Comparison of ENCODE assay signal across 27 cellular contexts in genomic region chr11:67534070-67534679, GRCh38. TPM values are rescaled to one million over a fixed set of nuclear protein-coding genes. Genes with fewer than 3 reads are reported as not detected.
DNase-seq lines count a peak whose midpoint lies in the region; ATAC-seq, FAIRE-seq and TF ChIP-seq lines count a peak whose summit lies in the region.
"Had no signal": no experiment of that assay in that cellular context is flagged by ENCODE, and none has a peak within 500 bp of the region (broad histone marks: within the 10 kb centered on the region; RNA-seq: fewer than 3 reads in every experiment).

No MANE protein-coding gene starts in this region.

- in situ Hi-C loops in GM12878 (cut with MboI): no loop called here

- no peak overlapping the region for H3K4me2 ChIP-seq in A549
- H3K4me2 ChIP-seq in GM12878 (ENCODE audit: control insufficient read depth, insufficient read depth): no peak overlapping the region

- H3K36me3 ChIP-seq in GM12878 (ENCODE audit: control insufficient read depth in 2 of 2, insufficient read depth in 2 of 2, low read length in 1 of 2) (no peaks in the 10 kb centered on the region), esophagus muscularis mucosa (no peaks in the 10 kb centered on the region)
- H3K36me3 ChIP-seq: stomach, tibial artery had no signal

- RAD21 ChIA-PET in GM12878 (lab: Charles Lee; ENCODE audit: unreplicated experiment): no interaction called here

- H3K27me3 ChIP-seq in GM12878 (replicated peaks in 1 of 2; ENCODE audit: control insufficient read depth in 2 of 2, insufficient read depth in 2 of 2, low read length in 1 of 2) (no peaks in the 10 kb centered on the region; a peak in 2 of 4 replicates), esophagus muscularis mucosa (peaks cover 0 to 3% (median 0%) of the 10 kb centered on the region in 4 donors)
- H3K27me3 ChIP-seq: stomach had no signal

- SMC1A ChIA-PET in GM12878 (lab: Charles Lee; ENCODE audit: uncharacterized antibody, unreplicated experiment): interaction anchor here (1.4 kb wide), 1 partner anchor 42 kb away, joined by 4 read pairs; no protein-coding TSS in a partner anchor

- ATAC-seq in A549 (no peak), GM12878 (no peak), GM18867 (IDR thresholded peaks at IDR 0.05; ENCODE audit: unreplicated experiment) (no peak), HG03565 (IDR thresholded peaks at IDR 0.05; ENCODE audit: unreplicated experiment) (no peak)
- ATAC-seq: psoas muscle, Right ventricle myocardium inferior had no signal

- 1% methylated on average over 4 of the region's 4 CpGs for WGBS in A549 (ENCODE audit: missing lambda C conversion rate)
- 3% methylated on average over 4 of the region's 4 CpGs for WGBS in GM12878 (ENCODE audit: insufficient coverage, insufficient replicate concordance, low lambda C conversion rate, missing lambda C conversion rate)
- WGBS in esophagus muscularis mucosa: 36% methylated on average over 4 of the region's 4 CpGs

- intact Hi-C loops in GM12878 (cut with micrococcal nuclease; ENCODE audit: unreplicated experiment): no loop called here
- intact Hi-C loops in esophagus muscularis mucosa (cut with DNase I): no loop called here

- TF ChIP-seq EP300 in A549 (IDR thresholded peaks at IDR 0.05) (no peak), GM12878 (IDR thresholded peaks at IDR 0.05; ENCODE audit: borderline replicate concordance in 1 of 2, control insufficient read depth in 1 of 2, low read depth in 2 of 2, low read length in 2 of 2) (no peak), esophagus muscularis mucosa (IDR thresholded peaks at IDR 0.05) (no peak)

- no peak for FAIRE-seq in A549 (lab: Jason Lieb, UNC)
- no peak for FAIRE-seq in GM12878 (lab: Jason Lieb, UNC)
- FAIRE-seq: endothelial cell of umbilical vein, H1 had no signal

- H3K4me1 ChIP-seq in A549 (no peaks in the 10 kb centered on the region), GM12878 (ENCODE audit: control insufficient read depth, insufficient read depth, low read length) (no peaks in the 10 kb centered on the region; the same call in 1 of the 2 replicates), esophagus muscularis mucosa (no peaks in the 10 kb centered on the region)
- H3K4me1 ChIP-seq: psoas muscle, stomach had no signal

- no peak overlapping the region for H3K9ac ChIP-seq in GM12878 (ENCODE audit: control insufficient read depth, insufficient read depth, low read length)

- DNase-seq in A549 (ENCODE audit: low read depth in 1 of 2, low spot score in 1 of 2): peak in 1 of 2 experiments; percentile 52
- DNase-seq in EL: peak; percentile 11
- DNase-seq in LHCN-M2 (ENCODE audit: low read depth): peak; percentile 27
- DNase-seq in GM12878 (ENCODE audit: low read depth, low spot score): no peak
- no peak for DNase-seq in esophagus muscularis mucosa (ENCODE audit: extremely low spot score)
- DNase-seq in AG08395 (ENCODE audit: low spot score): no peak
- DNase-seq: activated CD4-positive, alpha-beta T cell treated with anti-CD3 and anti-CD28 coated beads, Interleukin-2, amount 10 ng/mL, durations not matched to agents 7 days and 5 days; aorta; caudate nucleus; dermis blood vessel endothelial cell; GDM1; head of caudate nucleus; NCI-H2171; psoas muscle; stimulated activated CD8-positive, alpha-beta memory T cell treated with anti-CD3 and anti-CD28 coated beads, Interleukin-4, amount 100 ng/mL, for 48 hours; stomach; tibial artery had no signal

- CTCF ChIA-PET in A549 (lab: Yijun Ruan, JAX): interaction anchor here (0.9 kb wide), 1 partner anchor 11 kb away, joined by 5 read pairs; no protein-coding TSS in a partner anchor
- CTCF ChIA-PET in GM12878 (lab: Yijun Ruan, JAX): interaction anchor here (0.9 kb wide), 1 partner anchor 187 kb away, joined by 3 read pairs; no protein-coding TSS in a partner anchor

- no peak for TF ChIP-seq CTCF in A549 (IDR thresholded peaks at IDR 0.05)
- no peak for TF ChIP-seq CTCF in GM12878 (IDR thresholded peaks at IDR 0.05 in 2 of 3, conservative IDR thresholded peaks at IDR 0.05 in 1 of 3; ENCODE audit: control insufficient read depth in 2 of 3, extremely low read depth in 1 of 3, insufficient read depth in 1 of 3, low read depth in 3 of 3, low read length in 3 of 3)
- TF ChIP-seq CTCF in esophagus muscularis mucosa (IDR thresholded peaks at IDR 0.05): no peak

- no peak overlapping the region for H3K4me3 ChIP-seq in A549
- H3K4me3 ChIP-seq in GM12878: no peak overlapping the region
- no peak overlapping the region for H3K4me3 ChIP-seq in esophagus muscularis mucosa
- H3K4me3 ChIP-seq: psoas muscle, stomach, tibial artery had no signal

- POLR2A ChIA-PET in A549 (lab: Yijun Ruan, JAX): no interaction called here
- POLR2A ChIA-PET in GM12878 (lab: Charles Lee): no interaction called here

- no peak overlapping the region for H2AFZ ChIP-seq in GM12878 (ENCODE audit: control insufficient read depth, low read depth, low read length)

- TF ChIP-seq RAD21 in A549 (conservative IDR thresholded peaks at IDR 0.05 in 1 of 2, IDR thresholded peaks at IDR 0.05 in 1 of 2): no peak
- TF ChIP-seq RAD21 in GM12878 (IDR thresholded peaks at IDR 0.05; ENCODE audit: insufficient read depth, low read depth, low read length): no peak

- no peaks in the 10 kb centered on the region for H3K79me2 ChIP-seq in GM12878 (ENCODE audit: control insufficient read depth, insufficient read depth, low read length)

- H3K27ac ChIP-seq in A549: no peak overlapping the region
- H3K27ac ChIP-seq in GM12878 (ENCODE audit: control insufficient read depth, insufficient read depth): no peak overlapping the region
- H3K27ac ChIP-seq in esophagus muscularis mucosa (replicated peaks in 1 of 4): no peak overlapping the region
- H3K27ac ChIP-seq: C4-2B, psoas muscle, stomach, tibial artery, VCaP had no signal

- no peak for TF ChIP-seq POLR2A in A549 (IDR thresholded peaks at IDR 0.05; ENCODE audit: low read length)
- no peak for TF ChIP-seq POLR2A in GM12878 (IDR thresholded peaks at IDR 0.05; ENCODE audit: low read depth, low read length)
- TF ChIP-seq POLR2A in esophagus muscularis mucosa (IDR thresholded peaks at IDR 0.05; ENCODE audit: low read depth): no peak

- H4K20me1 ChIP-seq in GM12878 (ENCODE audit: control insufficient read depth, insufficient read depth): no peaks in the 10 kb centered on the region

- BruUV-seq in GM12878 (replicated peaks; lab: Mats Ljungman, UMichigan): no TSS peak

- peaks cover 44% of the 10 kb centered on the region for H3K9me3 ChIP-seq in A549
- peaks cover 10% of the 10 kb centered on the region; the same call in 2 of the 3 replicates for H3K9me3 ChIP-seq in GM12878 (replicated peaks; ENCODE audit: control insufficient read depth, insufficient read depth, low read length)
- H3K9me3 ChIP-seq in esophagus muscularis mucosa: no peaks in the 10 kb centered on the region
- H3K9me3 ChIP-seq: psoas muscle had no signal

RNA-seq across cellular contexts. Expression of gene CABP2, which starts 10.9 kb away (rescaled TPM):
- polyA plus RNA-seq in A549 (2011; rRNA removed) (not detected in 2 replicates), A549 (2017; fragmentation: RNase III; extraction: RNeasy Plus Mini Kit Qiagen cat#74134 plus additional on column Dnase treatment) (not detected in 3 replicates), GM12878 (2011; rRNA removed) (not detected in 2 replicates), GM12878 (2014; fragmentation: Illumina TruSeq; extraction: Trizol) (not detected in 2 replicates), GM12878 (2014; fragmentation: Nextera tagmentation; extraction: Ambion mirVana) (not detected), GM12878 (2014; rRNA removed) (not detected in 2 replicates), GM12878 (2016; fragmentation: Nextera tagmentation; extraction: Ambion mirVana) (not detected)
- polyA plus RNA-seq in A549 (2012; cell fraction: cytosol; rRNA removed): not detected in 2 replicates
- not detected in 2 replicates for polyA plus RNA-seq in A549 (2012; cell fraction: nucleus; rRNA removed)
- polyA minus RNA-seq in A549 (2011; rRNA and poly(A)+ RNA removed): not detected in 2 replicates
- total RNA-seq in LHCN-M2 (2014; rRNA removed) (not detected in 2 replicates), GM12878 (2014; rRNA removed) (not detected in 2 replicates), GM12878 (2014; rRNA removed; fragmentation: Illumina TruSeq; extraction: Trizol) (not detected in 2 replicates), GM12878 (2021) (not detected in 2 replicates), esophagus muscularis mucosa (not detected)
- polyA plus RNA-seq in LHCN-M2 (2012): not detected
- not detected in 2 replicates for total RNA-seq in GM12878 (2013; cell fraction: nucleolus; rRNA removed)
- not detected for polyA plus RNA-seq in GM12878 (2011; ENCODE audit: low read depth)
- polyA plus RNA-seq in GM12878 (2011; cell fraction: cytosol; rRNA removed): not detected in 2 replicates
- polyA plus RNA-seq in GM12878 (2011; cell fraction: nucleus; rRNA removed): not detected in 2 replicates
- not detected in 2 replicates for polyA plus RNA-seq in GM12878 (2012)
- not detected in 2 replicates for polyA minus RNA-seq in GM12878 (2011; rRNA and poly(A)+ RNA removed)
- not detected in 2 replicates for polyA minus RNA-seq in GM12878 (2011; cell fraction: cytosol; rRNA and poly(A)+ RNA removed)
- not detected in 2 replicates for polyA minus RNA-seq in GM12878 (2011; cell fraction: nucleus; rRNA and poly(A)+ RNA removed)
- total RNA-seq: activated CD4-positive, alpha-beta T cell treated with anti-CD3 and anti-CD28 coated beads, Interleukin-2, amount 10 ng/mL, durations not matched to agents 7 days and 5 days; aorta; dermis blood vessel endothelial cell; endothelial cell of umbilical vein; H1; lung microvascular endothelial cell; M059J; myocyte; psoas muscle; Right ventricle myocardium inferior; stomach had no signal
- polyA plus RNA-seq: aorta, endothelial cell of umbilical vein, H1, psoas muscle, stomach had no signal

RNA-seq across cellular contexts. Expression of gene CDK2AP2, which starts 26.2 kb away (rescaled TPM):
- polyA plus RNA-seq in A549 (2011; rRNA removed) (36.6 and 38.7 TPM in 2 replicates), A549 (2017; fragmentation: RNase III; extraction: RNeasy Plus Mini Kit Qiagen cat#74134 plus additional on column Dnase treatment) (47.8 to 53.1 TPM (median 51.3 TPM) in 3 replicates), GM12878 (2011; rRNA removed) (6.7 and 15.9 TPM in 2 replicates), GM12878 (2014; fragmentation: Illumina TruSeq; extraction: Trizol) (5.8 and 36.3 TPM in 2 replicates), GM12878 (2014; fragmentation: Nextera tagmentation; extraction: Ambion mirVana) (10 to 100 TPM in 1 of 2 experiments, 1 to 10 TPM in 1; 8.0 to 18.0 TPM), GM12878 (2014; rRNA removed) (51.4 and 55.4 TPM in 2 replicates), GM12878 (2016; fragmentation: Nextera tagmentation; extraction: Ambion mirVana) (100 to 1,000 TPM; 150 to 177 TPM)
- 109 and 128 TPM in 2 replicates for polyA plus RNA-seq in A549 (2012; cell fraction: cytosol; rRNA removed)
- 112 and 113 TPM in 2 replicates for polyA plus RNA-seq in A549 (2012; cell fraction: nucleus; rRNA removed)
- polyA minus RNA-seq in A549 (2011; rRNA and poly(A)+ RNA removed): 50.8 and 61.9 TPM in 2 replicates
- total RNA-seq in LHCN-M2 (2014; rRNA removed) (31.9 and 34.0 TPM in 2 replicates), GM12878 (2014; rRNA removed) (36.2 and 45.5 TPM in 2 replicates), GM12878 (2014; rRNA removed; fragmentation: Illumina TruSeq; extraction: Trizol) (17.2 and 19.2 TPM in 2 replicates), GM12878 (2021) (58.8 and 60.7 TPM in 2 replicates), esophagus muscularis mucosa (100 to 1,000 TPM in 1 of 4 donors, 10 to 100 TPM in 3; 61.0 to 111 (median 67.8) TPM)
- 37.7 TPM for polyA plus RNA-seq in LHCN-M2 (2012)
- 7.6 and 8.2 TPM in 2 replicates for total RNA-seq in GM12878 (2013; cell fraction: nucleolus; rRNA removed)
- polyA plus RNA-seq in GM12878 (2011; ENCODE audit: low read depth): 22.0 TPM
- polyA plus RNA-seq in GM12878 (2011; cell fraction: cytosol; rRNA removed): 61.6 and 74.5 TPM in 2 replicates
- polyA plus RNA-seq in GM12878 (2011; cell fraction: nucleus; rRNA removed): 39.1 and 49.9 TPM in 2 replicates
- 48.2 and 49.0 TPM in 2 replicates for polyA plus RNA-seq in GM12878 (2012)
- polyA minus RNA-seq in GM12878 (2011; rRNA and poly(A)+ RNA removed): 11.6 and 24.7 TPM in 2 replicates
- 19.1 and 23.9 TPM in 2 replicates for polyA minus RNA-seq in GM12878 (2011; cell fraction: cytosol; rRNA and poly(A)+ RNA removed)
- 20.6 and 28.2 TPM in 2 replicates for polyA minus RNA-seq in GM12878 (2011; cell fraction: nucleus; rRNA and poly(A)+ RNA removed)

RNA-seq across cellular contexts. Expression of gene PITPNM1, which starts 29.0 kb away (rescaled TPM):
- 13.0 and 14.2 TPM in 2 replicates for polyA plus RNA-seq in A549 (2011; rRNA removed)
- polyA plus RNA-seq in A549 (2012; cell fraction: cytosol; rRNA removed): 33.7 and 52.0 TPM in 2 replicates
- polyA plus RNA-seq in A549 (2012; cell fraction: nucleus; rRNA removed): 128 and 212 TPM in 2 replicates
- 32.6 to 42.0 TPM (median 36.4 TPM) in 3 replicates for polyA plus RNA-seq in A549 (2017; fragmentation: RNase III; extraction: RNeasy Plus Mini Kit Qiagen cat#74134 plus additional on column Dnase treatment)
- polyA minus RNA-seq in A549 (2011; rRNA and poly(A)+ RNA removed): 19.4 and 20.1 TPM in 2 replicates
- total RNA-seq in LHCN-M2 (2014; rRNA removed): 34.5 and 41.2 TPM in 2 replicates
- polyA plus RNA-seq in LHCN-M2 (2012): 20.0 TPM
- total RNA-seq in GM12878 (2013; cell fraction: nucleolus; rRNA removed): 57.2 and 68.9 TPM in 2 replicates
- 28.3 and 47.4 TPM in 2 replicates for total RNA-seq in GM12878 (2014; rRNA removed)
- 10.5 and 13.7 TPM in 2 replicates for total RNA-seq in GM12878 (2014; rRNA removed; fragmentation: Illumina TruSeq; extraction: Trizol)
- 56.8 and 60.9 TPM in 2 replicates for total RNA-seq in GM12878 (2021)
- polyA plus RNA-seq in GM12878 (2011; ENCODE audit: low read depth): 17.4 TPM
- 13.7 and 16.9 TPM in 2 replicates for polyA plus RNA-seq in GM12878 (2011; rRNA removed)
- polyA plus RNA-seq in GM12878 (2011; cell fraction: cytosol; rRNA removed): 18.3 and 31.5 TPM in 2 replicates
- 105 and 147 TPM in 2 replicates for polyA plus RNA-seq in GM12878 (2011; cell fraction: nucleus; rRNA removed)
- 26.5 and 30.4 TPM in 2 replicates for polyA plus RNA-seq in GM12878 (2012)
- 5.8 and 16.1 TPM in 2 replicates for polyA plus RNA-seq in GM12878 (2014; fragmentation: Illumina TruSeq; extraction: Trizol)
- polyA plus RNA-seq in GM12878 (2014; fragmentation: Nextera tagmentation; extraction: Ambion mirVana): under 1 TPM; 0.11 to 0.49 TPM
- polyA plus RNA-seq in GM12878 (2014; rRNA removed): 43.7 and 46.0 TPM in 2 replicates
- 10 to 100 TPM; 15.6 to 19.5 TPM for polyA plus RNA-seq in GM12878 (2016; fragmentation: Nextera tagmentation; extraction: Ambion mirVana)
- 11.9 and 25.0 TPM in 2 replicates for polyA minus RNA-seq in GM12878 (2011; rRNA and poly(A)+ RNA removed)
- polyA minus RNA-seq in GM12878 (2011; cell fraction: cytosol; rRNA and poly(A)+ RNA removed): 11.5 and 19.1 TPM in 2 replicates
- polyA minus RNA-seq in GM12878 (2011; cell fraction: nucleus; rRNA and poly(A)+ RNA removed): 14.1 and 28.2 TPM in 2 replicates
- total RNA-seq in esophagus muscularis mucosa: 10 to 100 TPM; 11.6 to 23.6 (median 15.3) TPM

RNA-seq across cellular contexts. Expression of gene GSTP1, which starts 49.4 kb away (rescaled TPM):
- 1,034 and 1,447 TPM in 2 replicates for polyA plus RNA-seq in A549 (2011; rRNA removed)
- polyA plus RNA-seq in A549 (2012; cell fraction: cytosol; rRNA removed): 2,495 and 2,700 TPM in 2 replicates
- 1,960 and 2,470 TPM in 2 replicates for polyA plus RNA-seq in A549 (2012; cell fraction: nucleus; rRNA removed)
- 971 to 1,024 TPM (median 991 TPM) in 3 replicates for polyA plus RNA-seq in A549 (2017; fragmentation: RNase III; extraction: RNeasy Plus Mini Kit Qiagen cat#74134 plus additional on column Dnase treatment)
- 1,056 and 1,218 TPM in 2 replicates for polyA minus RNA-seq in A549 (2011; rRNA and poly(A)+ RNA removed)
- 446 and 608 TPM in 2 replicates for total RNA-seq in LHCN-M2 (2014; rRNA removed)
- 1,046 TPM for polyA plus RNA-seq in LHCN-M2 (2012)
- total RNA-seq in GM12878 (2013; cell fraction: nucleolus; rRNA removed): 76.8 and 83.9 TPM in 2 replicates
- total RNA-seq in GM12878 (2014; rRNA removed): 1,623 and 1,788 TPM in 2 replicates
- 587 and 627 TPM in 2 replicates for total RNA-seq in GM12878 (2014; rRNA removed; fragmentation: Illumina TruSeq; extraction: Trizol)
- 831 and 852 TPM in 2 replicates for total RNA-seq in GM12878 (2021)
- polyA plus RNA-seq in GM12878 (2011; ENCODE audit: low read depth): 420 TPM
- polyA plus RNA-seq in GM12878 (2011; rRNA removed): 511 and 1,079 TPM in 2 replicates
- polyA plus RNA-seq in GM12878 (2011; cell fraction: cytosol; rRNA removed): 1,654 and 1,666 TPM in 2 replicates
- 1,290 and 1,384 TPM in 2 replicates for polyA plus RNA-seq in GM12878 (2011; cell fraction: nucleus; rRNA removed)
- polyA plus RNA-seq in GM12878 (2012): 985 and 986 TPM in 2 replicates
- polyA plus RNA-seq in GM12878 (2014; fragmentation: Illumina TruSeq; extraction: Trizol): 158 and 501 TPM in 2 replicates
- polyA plus RNA-seq in GM12878 (2014; fragmentation: Nextera tagmentation; extraction: Ambion mirVana): 100 to 1,000 TPM; 469 to 685 TPM
- polyA plus RNA-seq in GM12878 (2014; rRNA removed): 1,173 and 1,340 TPM in 2 replicates
- polyA plus RNA-seq in GM12878 (2016; fragmentation: Nextera tagmentation; extraction: Ambion mirVana): 1,000 to 10,000 TPM; 1,222 to 1,443 TPM
- polyA minus RNA-seq in GM12878 (2011; rRNA and poly(A)+ RNA removed): 586 and 669 TPM in 2 replicates
- polyA minus RNA-seq in GM12878 (2011; cell fraction: cytosol; rRNA and poly(A)+ RNA removed): 272 and 288 TPM in 2 replicates
- 191 and 230 TPM in 2 replicates for polyA minus RNA-seq in GM12878 (2011; cell fraction: nucleus; rRNA and poly(A)+ RNA removed)
- total RNA-seq in esophagus muscularis mucosa: 100 to 1,000 TPM; 469 to 810 (median 596) TPM

RNA-seq across cellular contexts. Expression of gene AIP, which starts 51.3 kb away (rescaled TPM):
- polyA plus RNA-seq in A549 (2011; rRNA removed): 50.8 and 56.3 TPM in 2 replicates
- 125 and 129 TPM in 2 replicates for polyA plus RNA-seq in A549 (2012; cell fraction: cytosol; rRNA removed)
- 104 and 133 TPM in 2 replicates for polyA plus RNA-seq in A549 (2012; cell fraction: nucleus; rRNA removed)
- polyA plus RNA-seq in A549 (2017; fragmentation: RNase III; extraction: RNeasy Plus Mini Kit Qiagen cat#74134 plus additional on column Dnase treatment): 57.1 to 74.1 TPM (median 68.8 TPM) in 3 replicates
- polyA minus RNA-seq in A549 (2011; rRNA and poly(A)+ RNA removed): 46.6 and 51.7 TPM in 2 replicates
- total RNA-seq in LHCN-M2 (2014; rRNA removed): 73.5 and 78.2 TPM in 2 replicates
- polyA plus RNA-seq in LHCN-M2 (2012): 111 TPM
- total RNA-seq in GM12878 (2013; cell fraction: nucleolus; rRNA removed): 36.0 and 38.7 TPM in 2 replicates
- 135 and 139 TPM in 2 replicates for total RNA-seq in GM12878 (2014; rRNA removed)
- total RNA-seq in GM12878 (2014; rRNA removed; fragmentation: Illumina TruSeq; extraction: Trizol): 67.2 and 67.6 TPM in 2 replicates
- 128 and 129 TPM in 2 replicates for total RNA-seq in GM12878 (2021)
- polyA plus RNA-seq in GM12878 (2011; ENCODE audit: low read depth): 103 TPM
- 77.2 and 144 TPM in 2 replicates for polyA plus RNA-seq in GM12878 (2011; rRNA removed)
- polyA plus RNA-seq in GM12878 (2011; cell fraction: cytosol; rRNA removed): 217 and 298 TPM in 2 replicates
- polyA plus RNA-seq in GM12878 (2011; cell fraction: nucleus; rRNA removed): 166 and 189 TPM in 2 replicates
- polyA plus RNA-seq in GM12878 (2012): 118 and 132 TPM in 2 replicates
- 20.7 and 47.5 TPM in 2 replicates for polyA plus RNA-seq in GM12878 (2014; fragmentation: Illumina TruSeq; extraction: Trizol)
- 10 to 100 TPM; 12.6 to 29.7 TPM for polyA plus RNA-seq in GM12878 (2014; fragmentation: Nextera tagmentation; extraction: Ambion mirVana)
- polyA plus RNA-seq in GM12878 (2014; rRNA removed): 164 and 168 TPM in 2 replicates
- polyA plus RNA-seq in GM12878 (2016; fragmentation: Nextera tagmentation; extraction: Ambion mirVana): 100 to 1,000 TPM; 103 to 105 TPM
- 109 and 173 TPM in 2 replicates for polyA minus RNA-seq in GM12878 (2011; rRNA and poly(A)+ RNA removed)
- 53.0 and 57.6 TPM in 2 replicates for polyA minus RNA-seq in GM12878 (2011; cell fraction: cytosol; rRNA and poly(A)+ RNA removed)
- polyA minus RNA-seq in GM12878 (2011; cell fraction: nucleus; rRNA and poly(A)+ RNA removed): 30.3 and 38.4 TPM in 2 replicates
- total RNA-seq in esophagus muscularis mucosa: 100 to 1,000 TPM in 3 of 4 donors, 10 to 100 TPM in 1; 68.1 to 121 (median 108) TPM

Comparison
In these comparisons a context has a peak if more than half of its experiments do, and no peak if none do; other contexts are left out.
1. DNase-seq: peak in EL (single experiment) and LHCN-M2 (single experiment); none in GM12878 (single experiment), esophagus muscularis mucosa (single experiment) and AG08395 (single experiment).